ENCODE assay signal across 8 cellular contexts in genomic region chr1:155137550-155137949, GRCh38. TPM values are rescaled to one million over a fixed set of nuclear protein-coding genes. Genes with fewer than 3 reads are reported as not detected.
DNase-seq lines count a peak whose midpoint lies in the region; ATAC-seq, FAIRE-seq and TF ChIP-seq lines count a peak whose summit lies in the region.

No MANE protein-coding gene starts in this region.

- RAD21 ChIA-PET in GM12878 (lab: Charles Lee; ENCODE audit: unreplicated experiment): interaction anchor here (2.0 kb wide), 2 partner anchors 30 to 36 kb away, joined by 6 to 7 read pairs; partner anchors contain the start of gene KRTCAP2

- CTCF ChIA-PET in Caco-2 (lab: Charles Lee) (interaction anchor here (1.4 kb wide), 1 partner anchor 30 kb away, joined by 4 read pairs; no protein-coding TSS in a partner anchor), GM12878 (lab: Yijun Ruan, JAX) (interaction anchor here (0.9 to 6.0 kb wide), 6 partner anchors 8 to 52 kb away, joined by 3 to 37 read pairs (median 4); partner anchors contain the start of genes KRTCAP2 and TRIM46)

- H3K27me3 Mint-ChIP-seq in Caco-2 (ENCODE audit: insufficient read depth, unreplicated experiment) (no peaks in the 10 kb centered on the region), natural killer cell (ENCODE audit: low read depth in 2 of 2) (peaks cover 0 to under 1% of the 10 kb centered on the region in 2 donors)

- H3K27ac ChIP-seq in GM12878 (ENCODE audit: control insufficient read depth, insufficient read depth) (no peak overlapping the region), esophagus muscularis mucosa (replicated peaks in 1 of 4) (peak overlapping the region in 2 of 4 donors; percentile 93 to 96)

- peaks cover 11% of the 10 kb centered on the region for H3K36me3 ChIP-seq in Caco-2 (ENCODE audit: control insufficient read depth, insufficient read depth, low read length)
- H3K36me3 ChIP-seq in Loucy (ENCODE audit: insufficient read depth, low read length): no peaks in the 10 kb centered on the region
- H3K36me3 ChIP-seq in GM12878 (ENCODE audit: control insufficient read depth in 2 of 2, insufficient read depth in 2 of 2, low read length in 1 of 2): peaks cover 0 to 3% of the 10 kb centered on the region in 2 experiments; a peak in 2 of 4 replicates
- H3K36me3 ChIP-seq in esophagus muscularis mucosa: peaks cover 16 to 35% (median 30%) of the 10 kb centered on the region in 4 donors

- ATAC-seq in GM12878: no peak
- no peak for ATAC-seq in natural killer cell
- no peak for ATAC-seq in HG02798 (IDR thresholded peaks at IDR 0.05; ENCODE audit: poor library complexity, unreplicated experiment)

- no peaks in the 10 kb centered on the region for H3K9me2 ChIP-seq in Loucy (replicated peaks; ENCODE audit: low read depth, low read length)

- no peaks in the 10 kb centered on the region for H3K27me3 ChIP-seq in Caco-2 (replicated peaks; ENCODE audit: control insufficient read depth, insufficient read depth, low read length)
- no peaks in the 10 kb centered on the region for H3K27me3 ChIP-seq in Loucy (ENCODE audit: insufficient read depth, low read length, poor library complexity, severe bottlenecking)
- H3K27me3 ChIP-seq in GM12878 (replicated peaks in 1 of 2; ENCODE audit: control insufficient read depth in 2 of 2, insufficient read depth in 2 of 2, low read length in 1 of 2): no peaks in the 10 kb centered on the region
- H3K27me3 ChIP-seq in esophagus muscularis mucosa: no peaks in the 10 kb centered on the region

- peaks cover 9% of the 10 kb centered on the region for H3K4me1 ChIP-seq in Caco-2
- H3K4me1 ChIP-seq in Loucy (ENCODE audit: insufficient read depth, low read length, poor library complexity, severe bottlenecking): peaks cover 24% of the 10 kb centered on the region
- H3K4me1 ChIP-seq in GM12878 (ENCODE audit: control insufficient read depth, insufficient read depth, low read length): peaks cover 13% of the 10 kb centered on the region
- peaks cover 53 to 70% (median 67%) of the 10 kb centered on the region in 4 donors for H3K4me1 ChIP-seq in esophagus muscularis mucosa

- in situ Hi-C loops in GM12878 (cut with MboI): no loop called here

- H3K9me3 Mint-ChIP-seq in Caco-2 (ENCODE audit: unreplicated experiment): no peaks in the 10 kb centered on the region
- no peaks in the 10 kb centered on the region for H3K9me3 Mint-ChIP-seq in natural killer cell

- no peak for TF ChIP-seq RAD21 in GM12878 (IDR thresholded peaks at IDR 0.05; ENCODE audit: insufficient read depth, low read depth, low read length)

- H3K4me1 Mint-ChIP-seq in Caco-2 (ENCODE audit: low read depth, unreplicated experiment): peaks cover 11% of the 10 kb centered on the region
- peaks cover 22 to 50% of the 10 kb centered on the region in 2 donors for H3K4me1 Mint-ChIP-seq in natural killer cell

- H4K20me1 ChIP-seq in Loucy (ENCODE audit: insufficient read depth, low read length, poor library complexity, severe bottlenecking): peaks cover 8% of the 10 kb centered on the region
- no peaks in the 10 kb centered on the region for H4K20me1 ChIP-seq in GM12878 (ENCODE audit: control insufficient read depth, insufficient read depth)

- H3K27ac Mint-ChIP-seq in Caco-2 (ENCODE audit: unreplicated experiment) (no peak overlapping the region), natural killer cell (peak overlapping the region; percentile 99)

- 97% methylated on average over 5 of the region's 5 CpGs for WGBS in GM12878 (ENCODE audit: insufficient coverage, insufficient replicate concordance, low lambda C conversion rate, missing lambda C conversion rate)
- WGBS in esophagus muscularis mucosa: 89% methylated on average over 5 of the region's 5 CpGs

- POLR2A ChIA-PET in Caco-2 (lab: Charles Lee) (interaction anchor here (0.5 to 1.6 kb wide), 2 partner anchors 17 to 797 kb away, joined by 3 read pairs; partner anchors contain the start of gene KHDC4), GM12878 (lab: Charles Lee) (interaction anchor here (0.6 to 2.9 kb wide), 8 partner anchors 8 to 976 kb away, joined by 3 to 18 read pairs (median 4); partner anchors contain the start of gene KRTCAP2)

- SMC1A ChIA-PET in GM12878 (lab: Charles Lee; ENCODE audit: uncharacterized antibody, unreplicated experiment): interaction anchor here (0.9 to 1.4 kb wide), 3 partner anchors 8 to 46 kb away, joined by 4 to 6 read pairs (median 4); partner anchors contain the start of gene KRTCAP2

- no peak for TF ChIP-seq POLR2A in GM12878 (IDR thresholded peaks at IDR 0.05; ENCODE audit: low read depth, low read length)
- TF ChIP-seq POLR2A in esophagus muscularis mucosa (IDR thresholded peaks at IDR 0.05; ENCODE audit: low read depth): no peak

- peaks cover 51% of the 10 kb centered on the region for H3K36me3 Mint-ChIP-seq in Caco-2 (ENCODE audit: insufficient read depth, unreplicated experiment)
- no peaks in the 10 kb centered on the region for H3K36me3 Mint-ChIP-seq in natural killer cell

- H3F3A ChIP-seq in Loucy (ENCODE audit: low read depth): no peaks in the 10 kb centered on the region

- TF ChIP-seq EP300 in GM12878 (IDR thresholded peaks at IDR 0.05; ENCODE audit: borderline replicate concordance in 1 of 2, control insufficient read depth in 1 of 2, low read depth in 2 of 2, low read length in 2 of 2) (no peak), esophagus muscularis mucosa (IDR thresholded peaks at IDR 0.05) (no peak)

- intact Hi-C loops in Caco-2 (cut with micrococcal nuclease; ENCODE audit: unreplicated experiment) (no loop called here), GM12878 (cut with micrococcal nuclease; ENCODE audit: unreplicated experiment) (loop anchor here (5.0 kb wide), 1 partner anchor 35 kb away; the partner anchor contains the start of genes KRTCAP2 and TRIM46), natural killer cell (cut with micrococcal nuclease) (no loop called here), esophagus muscularis mucosa (cut with DNase I) (no loop called here)

- H3K4me3 Mint-ChIP-seq in Caco-2 (ENCODE audit: unreplicated experiment) (peak overlapping the region; percentile 81), natural killer cell (peak overlapping the region; percentile 55)

- no peak for FAIRE-seq in GM12878 (lab: Jason Lieb, UNC)

- H3K9ac ChIP-seq in Loucy (ENCODE audit: low read depth, low read length, poor library complexity, severe bottlenecking) (peak overlapping the region; percentile 95), GM12878 (ENCODE audit: control insufficient read depth, insufficient read depth, low read length) (0 out of 2 replicates have a peak overlapping the region, but pooled peaks have one; percentile 97)

- no peak for DNase-seq in Caco-2
- DNase-seq in GM12878 (ENCODE audit: low read depth, low spot score): no peak
- no peak for DNase-seq in natural killer cell
- DNase-seq in esophagus muscularis mucosa (ENCODE audit: extremely low spot score): no peak
- no peak for DNase-seq in kidney tubule cell (ENCODE audit: low spot score)
- no peak for DNase-seq in COLO829 (ENCODE audit: low spot score)

- no peak overlapping the region for H2AFZ ChIP-seq in Loucy (ENCODE audit: low read length)
- no peak overlapping the region for H2AFZ ChIP-seq in GM12878 (ENCODE audit: control insufficient read depth, low read depth, low read length)

- H3K4me2 ChIP-seq in Loucy (ENCODE audit: low read depth, low read length, poor library complexity, severe bottlenecking) (peak overlapping the region; percentile 98), GM12878 (ENCODE audit: control insufficient read depth, insufficient read depth) (peak overlapping the region; percentile 100)

- H3K4me3 ChIP-seq in Caco-2 (ENCODE audit: low read depth, low read length): no peak overlapping the region
- peak overlapping the region; percentile 98 for H3K4me3 ChIP-seq in Loucy (ENCODE audit: low read length, poor library complexity, severe bottlenecking)
- H3K4me3 ChIP-seq in GM12878: no peak overlapping the region; the same call in 1 of the 2 replicates
- H3K4me3 ChIP-seq in esophagus muscularis mucosa: no peak overlapping the region

- H3K9me3 ChIP-seq in Caco-2 (no peaks in the 10 kb centered on the region), Loucy (ENCODE audit: insufficient read depth, low read depth, low read length) (no peaks in the 10 kb centered on the region), GM12878 (replicated peaks; ENCODE audit: control insufficient read depth, insufficient read depth, low read length) (no peaks in the 10 kb centered on the region), esophagus muscularis mucosa (no peaks in the 10 kb centered on the region)

- H3K79me2 ChIP-seq in Loucy (ENCODE audit: insufficient read depth, low read length) (peaks cover 42% of the 10 kb centered on the region), GM12878 (ENCODE audit: control insufficient read depth, insufficient read depth, low read length) (peaks cover 30% of the 10 kb centered on the region)

- BruUV-seq in Caco-2 (replicated peaks; lab: Mats Ljungman, UMichigan): no TSS peak
- no TSS peak for BruUV-seq in GM12878 (replicated peaks; lab: Mats Ljungman, UMichigan)

- TF ChIP-seq CTCF in Caco-2 (IDR thresholded peaks at IDR 0.05; ENCODE audit: insufficient read depth in 1 of 2, low read depth in 1 of 2, low read length in 1 of 2, severe bottlenecking in 1 of 2, unreplicated experiment in 1 of 2): no peak
- TF ChIP-seq CTCF in Loucy (conservative IDR thresholded peaks at IDR 0.05; ENCODE audit: low read length): no peak
- no peak for TF ChIP-seq CTCF in GM12878 (IDR thresholded peaks at IDR 0.05 in 2 of 3, conservative IDR thresholded peaks at IDR 0.05 in 1 of 3; ENCODE audit: control insufficient read depth in 2 of 3, extremely low read depth in 1 of 3, insufficient read depth in 1 of 3, low read depth in 3 of 3, low read length in 3 of 3)
- TF ChIP-seq CTCF in natural killer cell (IDR thresholded peaks at IDR 0.05): no peak
- no peak for TF ChIP-seq CTCF in esophagus muscularis mucosa (IDR thresholded peaks at IDR 0.05)

RNA-seq across cellular contexts. Expression of gene SLC50A1, which starts 1.9 kb away (rescaled TPM):
- total RNA-seq in Caco-2 (2022): 38.4 and 43.6 TPM in 2 replicates
- total RNA-seq in GM12878 (2013; cell fraction: nucleolus; rRNA removed): 16.4 and 17.7 TPM in 2 replicates
- 46.9 and 52.3 TPM in 2 replicates for total RNA-seq in GM12878 (2014; rRNA removed)
- 44.0 and 50.2 TPM in 2 replicates for total RNA-seq in GM12878 (2014; rRNA removed; fragmentation: Illumina TruSeq; extraction: Trizol)
- 32.5 and 38.3 TPM in 2 replicates for total RNA-seq in GM12878 (2021)
- 31.8 TPM for polyA plus RNA-seq in GM12878 (2011; ENCODE audit: low read depth)
- 66.4 and 81.0 TPM in 2 replicates for polyA plus RNA-seq in GM12878 (2011; rRNA removed)
- 106 and 113 TPM in 2 replicates for polyA plus RNA-seq in GM12878 (2011; cell fraction: cytosol; rRNA removed)
- polyA plus RNA-seq in GM12878 (2011; cell fraction: nucleus; rRNA removed): 18.1 and 20.0 TPM in 2 replicates
- 33.8 and 37.6 TPM in 2 replicates for polyA plus RNA-seq in GM12878 (2012)
- polyA plus RNA-seq in GM12878 (2014; fragmentation: Illumina TruSeq; extraction: Trizol): 53.6 and 74.5 TPM in 2 replicates
- polyA plus RNA-seq in GM12878 (2014; fragmentation: Nextera tagmentation; extraction: Ambion mirVana): 10 to 100 TPM; 70.8 to 85.6 TPM
- polyA plus RNA-seq in GM12878 (2014; rRNA removed): 62.9 and 77.3 TPM in 2 replicates
- polyA plus RNA-seq in GM12878 (2016; fragmentation: Nextera tagmentation; extraction: Ambion mirVana): 10 to 100 TPM; 52.4 to 54.4 TPM
- polyA minus RNA-seq in GM12878 (2011; rRNA and poly(A)+ RNA removed): 46.1 and 62.1 TPM in 2 replicates
- polyA minus RNA-seq in GM12878 (2011; cell fraction: cytosol; rRNA and poly(A)+ RNA removed): 15.3 and 18.2 TPM in 2 replicates
- polyA minus RNA-seq in GM12878 (2011; cell fraction: nucleus; rRNA and poly(A)+ RNA removed): 7.3 and 8.8 TPM in 2 replicates
- 10 to 100 TPM; 31.7 to 33.5 (median 32.7) TPM for total RNA-seq in natural killer cell
- total RNA-seq in esophagus muscularis mucosa: 10 to 100 TPM; 13.3 to 18.7 (median 15.2) TPM

RNA-seq across cellular contexts. Expression of gene DPM3, which starts 2.8 kb away (rescaled TPM):
- total RNA-seq in Caco-2 (2022) (27.8 and 30.7 TPM in 2 replicates), GM12878 (2014; rRNA removed) (19.6 and 25.8 TPM in 2 replicates), GM12878 (2014; rRNA removed; fragmentation: Illumina TruSeq; extraction: Trizol) (9.8 and 13.5 TPM in 2 replicates), GM12878 (2021) (53.1 and 56.1 TPM in 2 replicates), natural killer cell (10 to 100 TPM; 26.8 to 45.7 (median 41.5) TPM), esophagus muscularis mucosa (100 to 1,000 TPM in 2 of 4 donors, 10 to 100 TPM in 2; 54.5 to 176 (median 80.6) TPM)
- 9.6 and 10.3 TPM in 2 replicates for total RNA-seq in GM12878 (2013; cell fraction: nucleolus; rRNA removed)
- 41.6 TPM for polyA plus RNA-seq in GM12878 (2011; ENCODE audit: low read depth)
- polyA plus RNA-seq in GM12878 (2011; rRNA removed) (12.9 and 20.0 TPM in 2 replicates), GM12878 (2014; fragmentation: Illumina TruSeq; extraction: Trizol) (6.0 TPM in 1 of 2 replicates, not detected in the other), GM12878 (2014; fragmentation: Nextera tagmentation; extraction: Ambion mirVana) (10 to 100 TPM in 1 of 2 experiments, 1 to 10 TPM in 1; 5.9 to 25.7 TPM), GM12878 (2014; rRNA removed) (78.7 and 93.1 TPM in 2 replicates), GM12878 (2016; fragmentation: Nextera tagmentation; extraction: Ambion mirVana) (10 to 100 TPM; 42.4 to 48.1 TPM)
- polyA plus RNA-seq in GM12878 (2011; cell fraction: cytosol; rRNA removed): 93.0 and 97.8 TPM in 2 replicates
- 54.6 and 56.5 TPM in 2 replicates for polyA plus RNA-seq in GM12878 (2011; cell fraction: nucleus; rRNA removed)
- polyA plus RNA-seq in GM12878 (2012): 78.3 and 89.7 TPM in 2 replicates
- 7.6 and 31.0 TPM in 2 replicates for polyA minus RNA-seq in GM12878 (2011; rRNA and poly(A)+ RNA removed)
- polyA minus RNA-seq in GM12878 (2011; cell fraction: cytosol; rRNA and poly(A)+ RNA removed): 5.5 and 13.8 TPM in 2 replicates
- polyA minus RNA-seq in GM12878 (2011; cell fraction: nucleus; rRNA and poly(A)+ RNA removed): 6.9 and 11.0 TPM in 2 replicates

RNA-seq across cellular contexts. Expression of gene EFNA1, which starts 9.9 kb away (rescaled TPM):
- total RNA-seq in Caco-2 (2022) (42.5 and 47.9 TPM in 2 replicates), GM12878 (2014; rRNA removed) (0.05 TPM in 1 of 2 replicates, not detected in the other), GM12878 (2014; rRNA removed; fragmentation: Illumina TruSeq; extraction: Trizol) (not detected in 2 replicates), GM12878 (2021) (0.28 TPM in 1 of 2 replicates, not detected in the other), natural killer cell (1 to 10 TPM; 1.5 to 1.9 (median 1.9) TPM), esophagus muscularis mucosa (10 to 100 TPM; 11.2 to 37.3 (median 27.5) TPM)
- 1.3 and 1.4 TPM in 2 replicates for total RNA-seq in GM12878 (2013; cell fraction: nucleolus; rRNA removed)
- not detected for polyA plus RNA-seq in GM12878 (2011; ENCODE audit: low read depth)
- polyA plus RNA-seq in GM12878 (2011; rRNA removed) (4.6 and 7.5 TPM in 2 replicates), GM12878 (2014; fragmentation: Illumina TruSeq; extraction: Trizol) (0.13 TPM in 1 of 2 replicates, not detected in the other), GM12878 (2014; fragmentation: Nextera tagmentation; extraction: Ambion mirVana) (under 1 TPM in 1 of 2 experiments, not detected in 1; 0.19 TPM), GM12878 (2014; rRNA removed) (not detected in 2 replicates), GM12878 (2016; fragmentation: Nextera tagmentation; extraction: Ambion mirVana) (under 1 TPM; 0.13 to 0.44 TPM)
- polyA plus RNA-seq in GM12878 (2011; cell fraction: cytosol; rRNA removed): 7.8 and 9.4 TPM in 2 replicates
- polyA plus RNA-seq in GM12878 (2011; cell fraction: nucleus; rRNA removed): 4.4 and 8.5 TPM in 2 replicates
- polyA plus RNA-seq in GM12878 (2012): 0.18 and 0.55 TPM in 2 replicates
- polyA minus RNA-seq in GM12878 (2011; rRNA and poly(A)+ RNA removed): 6.3 and 7.3 TPM in 2 replicates
- polyA minus RNA-seq in GM12878 (2011; cell fraction: cytosol; rRNA and poly(A)+ RNA removed): 10.4 and 11.4 TPM in 2 replicates
- 2.4 and 3.7 TPM in 2 replicates for polyA minus RNA-seq in GM12878 (2011; cell fraction: nucleus; rRNA and poly(A)+ RNA removed)

RNA-seq across cellular contexts. Expression of gene KRTCAP2, which starts 35.6 kb away (rescaled TPM):
- total RNA-seq in Caco-2 (2022): 215 and 219 TPM in 2 replicates
- total RNA-seq in GM12878 (2013; cell fraction: nucleolus; rRNA removed): 19.8 and 25.9 TPM in 2 replicates
- 142 and 149 TPM in 2 replicates for total RNA-seq in GM12878 (2014; rRNA removed)
- total RNA-seq in GM12878 (2014; rRNA removed; fragmentation: Illumina TruSeq; extraction: Trizol): 90.5 and 95.1 TPM in 2 replicates
- total RNA-seq in GM12878 (2021): 97.2 and 101 TPM in 2 replicates
- polyA plus RNA-seq in GM12878 (2011; ENCODE audit: low read depth): 176 TPM
- 42.5 and 61.3 TPM in 2 replicates for polyA plus RNA-seq in GM12878 (2011; rRNA removed)
- polyA plus RNA-seq in GM12878 (2011; cell fraction: cytosol; rRNA removed): 112 and 161 TPM in 2 replicates
- 95.9 and 97.3 TPM in 2 replicates for polyA plus RNA-seq in GM12878 (2011; cell fraction: nucleus; rRNA removed)
- 124 and 153 TPM in 2 replicates for polyA plus RNA-seq in GM12878 (2012)
- polyA plus RNA-seq in GM12878 (2014; fragmentation: Illumina TruSeq; extraction: Trizol): 92.4 and 139 TPM in 2 replicates
- 100 to 1,000 TPM; 144 to 181 TPM for polyA plus RNA-seq in GM12878 (2014; fragmentation: Nextera tagmentation; extraction: Ambion mirVana)
- 78.1 and 79.7 TPM in 2 replicates for polyA plus RNA-seq in GM12878 (2014; rRNA removed)
- 100 to 1,000 TPM; 230 to 238 TPM for polyA plus RNA-seq in GM12878 (2016; fragmentation: Nextera tagmentation; extraction: Ambion mirVana)
- polyA minus RNA-seq in GM12878 (2011; rRNA and poly(A)+ RNA removed): 64.4 and 93.5 TPM in 2 replicates
- polyA minus RNA-seq in GM12878 (2011; cell fraction: cytosol; rRNA and poly(A)+ RNA removed): 41.7 and 45.5 TPM in 2 replicates
- 16.6 and 31.4 TPM in 2 replicates for polyA minus RNA-seq in GM12878 (2011; cell fraction: nucleus; rRNA and poly(A)+ RNA removed)
- 100 to 1,000 TPM in 2 of 3 donors, 10 to 100 TPM in 1; 95.3 to 113 (median 104) TPM for total RNA-seq in natural killer cell
- 100 to 1,000 TPM in 2 of 4 donors, 10 to 100 TPM in 2; 76.0 to 146 (median 108) TPM for total RNA-seq in esophagus muscularis mucosa

RNA-seq across cellular contexts. Expression of gene TRIM46, which starts 36.1 kb away (rescaled TPM):
- 0.11 TPM in 1 of 2 replicates, not detected in the other for total RNA-seq in Caco-2 (2022)
- 6.4 and 7.4 TPM in 2 replicates for total RNA-seq in GM12878 (2013; cell fraction: nucleolus; rRNA removed)
- 1.4 and 1.6 TPM in 2 replicates for total RNA-seq in GM12878 (2014; rRNA removed)
- 0.69 and 0.89 TPM in 2 replicates for total RNA-seq in GM12878 (2014; rRNA removed; fragmentation: Illumina TruSeq; extraction: Trizol)
- 2.0 and 3.0 TPM in 2 replicates for total RNA-seq in GM12878 (2021)
- polyA plus RNA-seq in GM12878 (2011; ENCODE audit: low read depth): 0.33 TPM
- 0.65 and 0.90 TPM in 2 replicates for polyA plus RNA-seq in GM12878 (2011; rRNA removed)
- polyA plus RNA-seq in GM12878 (2011; cell fraction: cytosol; rRNA removed): 1.8 and 2.2 TPM in 2 replicates
- polyA plus RNA-seq in GM12878 (2011; cell fraction: nucleus; rRNA removed): 6.9 and 8.9 TPM in 2 replicates
- polyA plus RNA-seq in GM12878 (2012): 0.42 and 0.69 TPM in 2 replicates
- polyA plus RNA-seq in GM12878 (2014; fragmentation: Illumina TruSeq; extraction: Trizol): 0.33 and 1.1 TPM in 2 replicates
- under 1 TPM; 0.08 to 0.20 TPM for polyA plus RNA-seq in GM12878 (2014; fragmentation: Nextera tagmentation; extraction: Ambion mirVana)
- polyA plus RNA-seq in GM12878 (2014; rRNA removed): 3.1 and 4.2 TPM in 2 replicates
- 1 to 10 TPM in 1 of 2 experiments, under 1 TPM in 1; 0.91 to 1.0 TPM for polyA plus RNA-seq in GM12878 (2016; fragmentation: Nextera tagmentation; extraction: Ambion mirVana)
- polyA minus RNA-seq in GM12878 (2011; rRNA and poly(A)+ RNA removed): 0.95 and 1.5 TPM in 2 replicates
- polyA minus RNA-seq in GM12878 (2011; cell fraction: cytosol; rRNA and poly(A)+ RNA removed): 0.73 and 0.80 TPM in 2 replicates
- polyA minus RNA-seq in GM12878 (2011; cell fraction: nucleus; rRNA and poly(A)+ RNA removed): 2.2 and 4.2 TPM in 2 replicates
- total RNA-seq in natural killer cell: 1 to 10 TPM in 2 of 3 donors, under 1 TPM in 1; 0.94 to 4.9 (median 2.5) TPM
- total RNA-seq in esophagus muscularis mucosa: 1 to 10 TPM in 1 of 4 donors, under 1 TPM in 2, not detected in 1; 0.13 to 1.7 (median 0.17) TPM

Comparison
In these comparisons a context has a peak if more than half of its experiments do, and no peak if none do; other contexts are left out.
1. RNA of gene EFNA1, which starts 9.9 kb away (total RNA-seq): 42.5 to 47.9 TPM in Caco-2 and 11.2 to 37.3 TPM in esophagus muscularis mucosa; 1.5 to 1.9 TPM in natural killer cell and 0.05 to 1.4 TPM in GM12878; every median in the first group is over 4 times any median in the second.